Comparison of ENCODE assay signal across 23 cellular contexts in genomic region chr19:28388988-28389387, GRCh38.
"Had no signal": no experiment of that assay in that cellular context is flagged by ENCODE, and none has a peak within 500 bp of the region (broad histone marks: within the 10 kb centered on the region; RNA-seq: fewer than 3 reads in every experiment).

No MANE protein-coding gene starts in this region.

- DNase-seq: activated CD4-positive, alpha-beta T cell treated with anti-CD3 and anti-CD28 coated beads for 48 hours; activated CD4-positive, CD25-positive, alpha-beta regulatory T cell; activated CD8-positive, alpha-beta memory T cell treated with anti-CD3 and anti-CD28 coated beads for 24 hours; activated effector memory CD4-positive, alpha-beta T cell treated with anti-CD3 and anti-CD28 coated beads, Interleukin-2, amount 50 U/mL, for 16 hours; activated naive CD4-positive, alpha-beta T cell treated with anti-CD3 and anti-CD28 coated beads, Interleukin-2, amount 50 U/mL, for 16 hours; activated naive CD8-positive, alpha-beta T cell treated with anti-CD3 and anti-CD28 coated beads, Interleukin-2, amount 50 U/mL, for 24 hours; amygdala; caudate nucleus; cortex of kidney; effector memory CD8-positive, alpha-beta T cell; left ventricle myocardium inferior; mesendoderm; natural killer cell; spleen; stimulated activated naive CD4-positive, alpha-beta T cell; T-cell; tibial artery had no signal

- H3K9ac ChIP-seq: neural progenitor cell had no signal

- H2AFZ ChIP-seq: hepatocyte, neural progenitor cell had no signal

- H3K36me3 Mint-ChIP-seq: natural killer cell, neural progenitor cell, T-cell had no signal

- ATAC-seq: activated naive CD8-positive, alpha-beta T cell treated with anti-CD3 and anti-CD28 coated beads, Interleukin-2, amount 50 U/mL, for 24 hours; effector memory CD8-positive, alpha-beta T cell; gastroesophageal sphincter; natural killer cell; T-cell had no signal

- H3K27me3 ChIP-seq: hepatocyte, neural progenitor cell, right atrium auricular region, spleen, suprapubic skin, tibial artery had no signal

- H3K79me2 ChIP-seq: hepatocyte had no signal

- H3K27me3 Mint-ChIP-seq: activated naive CD8-positive, alpha-beta T cell treated with anti-CD3 and anti-CD28 coated beads, Interleukin-2, amount 50 U/mL, for 24 hours; effector memory CD8-positive, alpha-beta T cell; T-cell had no signal

- H3K4me3 ChIP-seq: gastroesophageal sphincter, hepatocyte, left ventricle myocardium inferior, lung, neural progenitor cell, right atrium auricular region, spleen, suprapubic skin, tibial artery had no signal

- H3K4me2 ChIP-seq: hepatocyte, neural progenitor cell had no signal

- H3K9me3 Mint-ChIP-seq: natural killer cell, neural progenitor cell had no signal

- H3K9me3 ChIP-seq: gastroesophageal sphincter, left ventricle myocardium inferior, right atrium auricular region, suprapubic skin, tibial artery had no signal

- H3K36me3 ChIP-seq: gastroesophageal sphincter, left ventricle myocardium inferior, neural progenitor cell, right atrium auricular region, spleen, suprapubic skin, tibial artery had no signal

- H3K4me3 Mint-ChIP-seq: activated naive CD8-positive, alpha-beta T cell treated with anti-CD3 and anti-CD28 coated beads, Interleukin-2, amount 50 U/mL, for 24 hours; effector memory CD8-positive, alpha-beta T cell; natural killer cell; neural progenitor cell; T-cell had no signal

- H3K27ac Mint-ChIP-seq: activated naive CD8-positive, alpha-beta T cell treated with anti-CD3 and anti-CD28 coated beads, Interleukin-2, amount 50 U/mL, for 24 hours; effector memory CD8-positive, alpha-beta T cell; natural killer cell; neural progenitor cell; T-cell had no signal

- H3K4me1 ChIP-seq: gastroesophageal sphincter, left ventricle myocardium inferior, right atrium auricular region, suprapubic skin, tibial artery had no signal

- H3K27ac ChIP-seq: gastroesophageal sphincter, hepatocyte, left ventricle myocardium inferior, neural progenitor cell, right atrium auricular region, spleen, suprapubic skin, tibial artery had no signal
